ENCODE assay signal across 26 cellular contexts in genomic region chr18:28801876-28802275, GRCh38.
"Had no signal": no experiment of that assay in that cellular context is flagged by ENCODE, and none has a peak within 500 bp of the region (broad histone marks: within the 10 kb centered on the region; RNA-seq: fewer than 3 reads in every experiment).

No MANE protein-coding gene starts in this region.

- H3K4me1 ChIP-seq: esophagus squamous epithelium, prostate gland, stomach, suprapubic skin, tibial artery, upper lobe of right lung had no signal

- H3K36me3 ChIP-seq: esophagus squamous epithelium, heart right ventricle, ovary, prostate gland, stomach, suprapubic skin, tibial artery, upper lobe of right lung, WERI-Rb-1 had no signal

- ATAC-seq: activated CD4-positive, CD25-positive, alpha-beta regulatory T cell treated with anti-CD3 and anti-CD28 coated beads, Interleukin-2, amount 50 U/mL, for 24 hours; activated naive CD4-positive, alpha-beta T cell treated with anti-CD3 and anti-CD28 coated beads, Interleukin-2, amount 50 U/mL, for 72 hours; activated T-cell treated with anti-CD3 and anti-CD28 coated beads, Interleukin-2, amount 50 U/mL, for 4 hours; activated T-helper 17 cell treated with anti-CD3 and anti-CD28 coated beads, Interleukin-2, amount 50 U/mL, for 72 hours; left ventricle myocardium superior; naive thymus-derived CD4-positive, alpha-beta T cell; sciatic nerve; stimulated activated naive B cell treated with anti-CD40 and anti-IgM and Interleukin-4, amounts not matched to agents 10 μg/mL and 1 μg/mL and 100 μg/mL, for 72 hours; upper lobe of right lung had no signal

- H3K4me3 ChIP-seq: esophagus squamous epithelium, heart right ventricle, ovary, prostate gland, stomach, suprapubic skin, tibial artery, upper lobe of right lung had no signal

- H3K27me3 ChIP-seq: esophagus squamous epithelium, heart right ventricle, ovary, stomach, suprapubic skin, tibial artery, upper lobe of right lung had no signal

- DNase-seq: activated CD4-positive, alpha-beta memory T cell treated with anti-CD3 and anti-CD28 coated beads for 36 hours; activated CD4-positive, alpha-beta T cell treated with anti-CD3 and anti-CD28 coated beads, Interleukin-2, amount 10 ng/mL, durations not matched to agents 24 days and 14 days; activated CD8-positive, alpha-beta memory T cell treated with anti-CD3 and anti-CD28 coated beads, Interleukin-2, amount 50 U/mL, for 48 hours; activated gamma-delta T cell treated with Interleukin-2 at 50 U/mL for 16 hours; activated T-cell treated with anti-CD3 and anti-CD28 coated beads, Interleukin-2, amount 50 U/mL, for 4 hours; effector CD4-positive, alpha-beta T cell; esophagus squamous epithelium; heart right ventricle; left ventricle myocardium superior; naive thymus-derived CD4-positive, alpha-beta T cell; ovary; retina; small intestine; stimulated activated CD4-positive, alpha-beta T cell treated with anti-CD3 and anti-CD28 coated beads, Interleukin-2, amount 100 ng/mL, for 24 hours; stimulated activated naive B cell treated with anti-CD40 and anti-IgM and Interleukin-4, amounts not matched to agents 10 μg/mL and 1 μg/mL and 100 μg/mL, for 72 hours; stomach; T-helper 1 cell; tibial artery; upper lobe of right lung; WERI-Rb-1 had no signal

- H3K9me3 ChIP-seq: esophagus squamous epithelium, ovary, prostate gland, stomach, suprapubic skin, tibial artery, upper lobe of right lung had no signal

- H3K27ac ChIP-seq: esophagus squamous epithelium, heart right ventricle, ovary, prostate gland, stomach, suprapubic skin, tibial artery, upper lobe of right lung, WERI-Rb-1 had no signal
